ENCODE assay signal across 35 cellular contexts in the genomic region with DNA sequence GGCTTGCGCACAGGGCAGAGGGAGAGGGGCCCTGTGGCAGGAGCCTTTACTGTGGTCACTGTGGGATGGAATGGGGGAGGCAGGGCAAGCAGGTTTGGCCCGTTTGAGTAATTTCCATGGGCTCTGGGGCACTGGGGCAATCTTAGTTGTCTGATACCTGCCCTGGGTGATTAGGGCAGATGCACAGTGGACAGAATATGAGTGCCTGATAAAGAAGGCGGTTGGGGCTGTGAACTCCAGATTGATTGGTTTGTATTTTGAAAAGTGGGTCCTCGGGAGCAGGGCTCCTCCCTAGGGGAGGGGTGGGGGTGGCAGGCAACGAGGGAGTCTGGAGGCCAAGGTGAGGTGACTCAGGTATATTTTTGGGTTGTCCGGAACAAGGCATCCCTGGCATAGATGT.
"Had no signal": no experiment of that assay in that cellular context is flagged by ENCODE, and none has a peak within 500 bp of the region (broad histone marks: within the 10 kb centered on the region; RNA-seq: fewer than 3 reads in every experiment).

No MANE protein-coding gene starts in this region.

- H3K36me3 ChIP-seq: brain microvascular endothelial cell, Peyer's patch, WERI-Rb-1 had no signal

- ATAC-seq: activated CD8-positive, alpha-beta memory T cell treated with anti-CD3 and anti-CD28 coated beads, Interleukin-2, amount 10 ng/mL, durations not matched to agents 7 days and 5 days; activated T-helper 17 cell treated with anti-CD3 and anti-CD28 coated beads, Interleukin-2, amount 50 U/mL, for 72 hours; PC-3; Right ventricle myocardium inferior; SK-N-SH treated with all-trans-retinoic acid at 6 μM for 48 hours had no signal

- H3K36me3 Mint-ChIP-seq: activated CD8-positive, alpha-beta memory T cell treated with anti-CD3 and anti-CD28 coated beads, Interleukin-2, amount 10 ng/mL, durations not matched to agents 7 days and 5 days; activated naive CD8-positive, alpha-beta T cell treated with anti-CD3 and anti-CD28 coated beads for 36 hours had no signal

- H3K27me3 ChIP-seq: brain microvascular endothelial cell, Peyer's patch had no signal

- H3K9me3 ChIP-seq: Peyer's patch had no signal

- H3K4me1 ChIP-seq: Peyer's patch had no signal

- H3K27ac ChIP-seq: brain microvascular endothelial cell, Peyer's patch, RWPE1, WERI-Rb-1 had no signal

- H3K4me3 Mint-ChIP-seq: activated CD4-positive, alpha-beta memory T cell treated with anti-CD3 and anti-CD28 coated beads, Interleukin-2, amount 10 ng/mL, durations not matched to agents 7 days and 5 days; activated CD8-positive, alpha-beta memory T cell treated with anti-CD3 and anti-CD28 coated beads, Interleukin-2, amount 10 ng/mL, durations not matched to agents 7 days and 5 days; activated T-helper 17 cell treated with anti-CD3 and anti-CD28 coated beads, Interleukin-2, amount 50 U/mL, for 72 hours had no signal

- H3K4me3 ChIP-seq: Peyer's patch had no signal

- H3K27ac Mint-ChIP-seq: activated CD4-positive, alpha-beta memory T cell treated with anti-CD3 and anti-CD28 coated beads, Interleukin-2, amount 10 ng/mL, durations not matched to agents 7 days and 5 days; activated CD8-positive, alpha-beta memory T cell treated with anti-CD3 and anti-CD28 coated beads, Interleukin-2, amount 10 ng/mL, durations not matched to agents 7 days and 5 days; activated naive CD8-positive, alpha-beta T cell treated with anti-CD3 and anti-CD28 coated beads for 36 hours; activated T-helper 17 cell treated with anti-CD3 and anti-CD28 coated beads, Interleukin-2, amount 50 U/mL, for 72 hours had no signal

- DNase-seq: activated CD4-positive, alpha-beta memory T cell treated with anti-CD3 and anti-CD28 coated beads, Interleukin-2, amount 10 ng/mL, durations not matched to agents 7 days and 5 days; activated CD4-positive, alpha-beta T cell treated with anti-CD3 and anti-CD28 coated beads for 1 hour; activated CD4-positive, alpha-beta T cell treated with anti-CD3 and anti-CD28 coated beads for 48 hours; activated CD4-positive, CD25-positive, alpha-beta regulatory T cell; activated CD8-positive, alpha-beta memory T cell treated with anti-CD3 and anti-CD28 coated beads for 24 hours; activated CD8-positive, alpha-beta memory T cell treated with anti-CD3 and anti-CD28 coated beads, Interleukin-2, amount 10 ng/mL, durations not matched to agents 7 days and 5 days; activated CD8-positive, alpha-beta memory T cell treated with anti-CD3 and anti-CD28 coated beads, Interleukin-2, amount 50 U/mL, for 48 hours; activated effector memory CD4-positive, alpha-beta T cell treated with anti-CD3 and anti-CD28 coated beads, Interleukin-2, amount 50 U/mL, for 16 hours; activated naive CD4-positive, alpha-beta T cell; activated naive CD4-positive, alpha-beta T cell treated with anti-CD3 and anti-CD28 coated beads, Interleukin-2, amount 50 U/mL, for 16 hours; activated naive CD8-positive, alpha-beta T cell treated with anti-CD3 and anti-CD28 coated beads for 36 hours; activated T-cell treated with anti-CD3 and anti-CD28 coated beads, Interleukin-2, amount 50 U/mL, for 48 hours; amniotic stem cell; aorta; brain microvascular endothelial cell; central memory CD4-positive, alpha-beta T cell; KG1; NCI-H1105; NCI-H1436; NCI-H1694; NCI-H1930; NCI-H2081 treated with DMSO at 0.1 percent for 48 hours; NCI-H510A; NCI-H526; NCI-H774; Peyer's patch; SIG-M5; SW 1271; T1000; WERI-Rb-1 had no signal

- H3K4me1 Mint-ChIP-seq: activated CD4-positive, alpha-beta memory T cell treated with anti-CD3 and anti-CD28 coated beads, Interleukin-2, amount 10 ng/mL, durations not matched to agents 7 days and 5 days; activated CD8-positive, alpha-beta memory T cell treated with anti-CD3 and anti-CD28 coated beads, Interleukin-2, amount 10 ng/mL, durations not matched to agents 7 days and 5 days; activated T-helper 17 cell treated with anti-CD3 and anti-CD28 coated beads, Interleukin-2, amount 50 U/mL, for 72 hours had no signal

- H3K27me3 Mint-ChIP-seq: activated CD4-positive, alpha-beta memory T cell treated with anti-CD3 and anti-CD28 coated beads, Interleukin-2, amount 10 ng/mL, durations not matched to agents 7 days and 5 days; activated CD8-positive, alpha-beta memory T cell treated with anti-CD3 and anti-CD28 coated beads, Interleukin-2, amount 10 ng/mL, durations not matched to agents 7 days and 5 days; activated naive CD8-positive, alpha-beta T cell treated with anti-CD3 and anti-CD28 coated beads for 36 hours; activated T-helper 17 cell treated with anti-CD3 and anti-CD28 coated beads, Interleukin-2, amount 50 U/mL, for 72 hours had no signal

- H3K9me3 Mint-ChIP-seq: activated T-helper 17 cell treated with anti-CD3 and anti-CD28 coated beads, Interleukin-2, amount 50 U/mL, for 72 hours had no signal
